Comparison of ENCODE assay signal across 7 cellular contexts in genomic region chrX:111568817-111569216, GRCh38. TPM values are rescaled to one million over a fixed set of nuclear protein-coding genes. Genes with fewer than 3 reads are reported as not detected.
"Had no signal": no experiment of that assay in that cellular context is flagged by ENCODE, and none has a peak within 500 bp of the region (broad histone marks: within the 10 kb centered on the region; RNA-seq: fewer than 3 reads in every experiment).

No MANE protein-coding gene starts in this region.

- H2AFZ ChIP-seq: GM23248, GM23338 had no signal

- H3K4me2 ChIP-seq: GM23338 had no signal

- H3K4me1 Mint-ChIP-seq: GM23338 had no signal

- H3K27ac ChIP-seq: GM23248 had no signal

- H3K36me3 ChIP-seq: HAP-1 had no signal

- H3K4me3 ChIP-seq: GM23248, GM23338, HAP-1 had no signal

- H3K9me3 Mint-ChIP-seq: GM23338 had no signal

- DNase-seq: HCEC 1CT, HFFc6 had no signal

- H3K27ac Mint-ChIP-seq: GM23338, HFFc6 had no signal

- H3K4me1 ChIP-seq: HAP-1 had no signal

- H3K9ac ChIP-seq: GM23248 had no signal

- FAIRE-seq: H54 had no signal

- H3K4me3 Mint-ChIP-seq: GM23338, H9, HFFc6 had no signal

RNA-seq across cellular contexts. Expression of gene SERTM2, which starts 57.4 kb away (rescaled TPM):
- total RNA-seq: GM23248, HFFc6 had no signal
- polyA plus RNA-seq: GM23248 had no signal
